1 cellular context compared by ENCODE assay signal in genomic region chr3:38283810-38284775, GRCh38.
A peak's percentile ranks its signal among the peaks of the same experiment; 100 is the strongest.
TF ChIP-seq lines count a peak whose summit lies in the region.

No MANE protein-coding gene starts in this region.

TF ChIP-seq in SK-N-SH, 30 proteins besides CTCF, POLR2A, EP300 and RAD21:
- TF ChIP-seq MAX (IDR thresholded peaks at IDR 0.05; ENCODE audit: low read depth) (no peak), NFIC (IDR thresholded peaks at IDR 0.05; ENCODE audit: borderline replicate concordance) (peak; percentile 58), MEF2A (IDR thresholded peaks at IDR 0.05; ENCODE audit: borderline replicate concordance, low read depth) (no peak), TCF12 (IDR thresholded peaks at IDR 0.05) (peak; percentile 74), FOSL2 (IDR thresholded peaks at IDR 0.05; ENCODE audit: borderline replicate concordance, low read depth) (no peak), SIN3A (IDR thresholded peaks at IDR 0.05; ENCODE audit: borderline replicate concordance, low read depth, low read length) (no peak), RFX5 (IDR thresholded peaks at IDR 0.05; ENCODE audit: low read length) (no peak), ZBTB33 (IDR thresholded peaks at IDR 0.05; ENCODE audit: borderline replicate concordance, low read depth) (no peak), FOXM1 (IDR thresholded peaks at IDR 0.05; ENCODE audit: low read depth) (no peak), POLR2AphosphoS5 (IDR thresholded peaks at IDR 0.05; ENCODE audit: low read depth, low read length) (no peak)
- TF ChIP-seq, protein P1, sequence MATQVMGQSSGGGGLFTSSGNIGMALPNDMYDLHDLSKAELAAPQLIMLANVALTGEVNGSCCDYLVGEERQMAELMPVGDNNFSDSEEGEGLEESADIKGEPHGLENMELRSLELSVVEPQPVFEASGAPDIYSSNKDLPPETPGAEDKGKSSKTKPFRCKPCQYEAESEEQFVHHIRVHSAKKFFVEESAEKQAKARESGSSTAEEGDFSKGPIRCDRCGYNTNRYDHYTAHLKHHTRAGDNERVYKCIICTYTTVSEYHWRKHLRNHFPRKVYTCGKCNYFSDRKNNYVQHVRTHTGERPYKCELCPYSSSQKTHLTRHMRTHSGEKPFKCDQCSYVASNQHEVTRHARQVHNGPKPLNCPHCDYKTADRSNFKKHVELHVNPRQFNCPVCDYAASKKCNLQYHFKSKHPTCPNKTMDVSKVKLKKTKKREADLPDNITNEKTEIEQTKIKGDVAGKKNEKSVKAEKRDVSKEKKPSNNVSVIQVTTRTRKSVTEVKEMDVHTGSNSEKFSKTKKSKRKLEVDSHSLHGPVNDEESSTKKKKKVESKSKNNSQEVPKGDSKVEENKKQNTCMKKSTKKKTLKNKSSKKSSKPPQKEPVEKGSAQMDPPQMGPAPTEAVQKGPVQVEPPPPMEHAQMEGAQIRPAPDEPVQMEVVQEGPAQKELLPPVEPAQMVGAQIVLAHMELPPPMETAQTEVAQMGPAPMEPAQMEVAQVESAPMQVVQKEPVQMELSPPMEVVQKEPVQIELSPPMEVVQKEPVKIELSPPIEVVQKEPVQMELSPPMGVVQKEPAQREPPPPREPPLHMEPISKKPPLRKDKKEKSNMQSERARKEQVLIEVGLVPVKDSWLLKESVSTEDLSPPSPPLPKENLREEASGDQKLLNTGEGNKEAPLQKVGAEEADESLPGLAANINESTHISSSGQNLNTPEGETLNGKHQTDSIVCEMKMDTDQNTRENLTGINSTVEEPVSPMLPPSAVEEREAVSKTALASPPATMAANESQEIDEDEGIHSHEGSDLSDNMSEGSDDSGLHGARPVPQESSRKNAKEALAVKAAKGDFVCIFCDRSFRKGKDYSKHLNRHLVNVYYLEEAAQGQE (IDR thresholded peaks at IDR 0.05; ENCODE audit: low read depth, low read length) = no peak
